1 cellular context compared by ENCODE assay signal in the genomic region with DNA sequence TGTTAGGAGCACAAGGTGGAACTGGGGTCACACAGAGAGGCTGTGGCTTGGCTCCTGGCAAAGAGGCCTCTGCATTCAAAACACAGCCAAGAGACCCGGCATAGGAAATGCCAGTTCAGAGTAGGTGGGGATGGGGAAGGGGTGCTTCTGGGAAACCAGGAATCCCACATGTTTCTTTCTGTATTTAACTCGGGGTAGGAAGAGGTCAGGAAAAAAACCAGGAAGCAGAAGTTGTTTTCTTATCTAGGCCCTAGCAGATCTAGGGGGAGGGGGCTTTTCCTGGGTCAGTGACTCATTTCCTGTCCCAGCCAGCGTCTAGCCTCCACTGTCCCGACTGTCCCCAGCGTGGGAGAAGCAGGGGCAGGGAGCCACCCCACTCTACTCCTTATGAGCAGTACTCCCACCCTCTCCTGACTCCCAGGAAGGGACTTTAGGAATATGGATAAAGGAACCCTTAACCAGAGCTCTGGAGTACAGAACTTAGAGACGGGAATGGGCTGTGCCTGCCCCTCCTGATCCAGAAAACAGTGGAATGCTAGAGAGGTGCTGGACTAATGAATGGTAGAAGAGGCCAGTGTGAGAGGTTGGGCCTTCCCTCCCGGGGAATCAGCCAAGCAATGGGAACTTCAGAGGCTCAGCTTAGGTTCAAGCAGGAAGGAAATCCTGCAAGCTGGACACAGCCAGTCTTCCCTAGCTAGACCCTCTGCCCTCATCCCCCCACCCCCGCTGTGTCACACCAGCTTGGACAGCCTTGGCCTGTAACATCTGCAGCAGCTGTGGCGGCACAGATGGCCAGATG.
TF ChIP-seq lines count a peak whose summit lies in the region.

No MANE protein-coding gene starts in this region.

TF ChIP-seq in HepG2, 621 proteins besides CTCF, POLR2A, EP300 and RAD21 (continued from another document):
- TF ChIP-seq, protein P1, sequence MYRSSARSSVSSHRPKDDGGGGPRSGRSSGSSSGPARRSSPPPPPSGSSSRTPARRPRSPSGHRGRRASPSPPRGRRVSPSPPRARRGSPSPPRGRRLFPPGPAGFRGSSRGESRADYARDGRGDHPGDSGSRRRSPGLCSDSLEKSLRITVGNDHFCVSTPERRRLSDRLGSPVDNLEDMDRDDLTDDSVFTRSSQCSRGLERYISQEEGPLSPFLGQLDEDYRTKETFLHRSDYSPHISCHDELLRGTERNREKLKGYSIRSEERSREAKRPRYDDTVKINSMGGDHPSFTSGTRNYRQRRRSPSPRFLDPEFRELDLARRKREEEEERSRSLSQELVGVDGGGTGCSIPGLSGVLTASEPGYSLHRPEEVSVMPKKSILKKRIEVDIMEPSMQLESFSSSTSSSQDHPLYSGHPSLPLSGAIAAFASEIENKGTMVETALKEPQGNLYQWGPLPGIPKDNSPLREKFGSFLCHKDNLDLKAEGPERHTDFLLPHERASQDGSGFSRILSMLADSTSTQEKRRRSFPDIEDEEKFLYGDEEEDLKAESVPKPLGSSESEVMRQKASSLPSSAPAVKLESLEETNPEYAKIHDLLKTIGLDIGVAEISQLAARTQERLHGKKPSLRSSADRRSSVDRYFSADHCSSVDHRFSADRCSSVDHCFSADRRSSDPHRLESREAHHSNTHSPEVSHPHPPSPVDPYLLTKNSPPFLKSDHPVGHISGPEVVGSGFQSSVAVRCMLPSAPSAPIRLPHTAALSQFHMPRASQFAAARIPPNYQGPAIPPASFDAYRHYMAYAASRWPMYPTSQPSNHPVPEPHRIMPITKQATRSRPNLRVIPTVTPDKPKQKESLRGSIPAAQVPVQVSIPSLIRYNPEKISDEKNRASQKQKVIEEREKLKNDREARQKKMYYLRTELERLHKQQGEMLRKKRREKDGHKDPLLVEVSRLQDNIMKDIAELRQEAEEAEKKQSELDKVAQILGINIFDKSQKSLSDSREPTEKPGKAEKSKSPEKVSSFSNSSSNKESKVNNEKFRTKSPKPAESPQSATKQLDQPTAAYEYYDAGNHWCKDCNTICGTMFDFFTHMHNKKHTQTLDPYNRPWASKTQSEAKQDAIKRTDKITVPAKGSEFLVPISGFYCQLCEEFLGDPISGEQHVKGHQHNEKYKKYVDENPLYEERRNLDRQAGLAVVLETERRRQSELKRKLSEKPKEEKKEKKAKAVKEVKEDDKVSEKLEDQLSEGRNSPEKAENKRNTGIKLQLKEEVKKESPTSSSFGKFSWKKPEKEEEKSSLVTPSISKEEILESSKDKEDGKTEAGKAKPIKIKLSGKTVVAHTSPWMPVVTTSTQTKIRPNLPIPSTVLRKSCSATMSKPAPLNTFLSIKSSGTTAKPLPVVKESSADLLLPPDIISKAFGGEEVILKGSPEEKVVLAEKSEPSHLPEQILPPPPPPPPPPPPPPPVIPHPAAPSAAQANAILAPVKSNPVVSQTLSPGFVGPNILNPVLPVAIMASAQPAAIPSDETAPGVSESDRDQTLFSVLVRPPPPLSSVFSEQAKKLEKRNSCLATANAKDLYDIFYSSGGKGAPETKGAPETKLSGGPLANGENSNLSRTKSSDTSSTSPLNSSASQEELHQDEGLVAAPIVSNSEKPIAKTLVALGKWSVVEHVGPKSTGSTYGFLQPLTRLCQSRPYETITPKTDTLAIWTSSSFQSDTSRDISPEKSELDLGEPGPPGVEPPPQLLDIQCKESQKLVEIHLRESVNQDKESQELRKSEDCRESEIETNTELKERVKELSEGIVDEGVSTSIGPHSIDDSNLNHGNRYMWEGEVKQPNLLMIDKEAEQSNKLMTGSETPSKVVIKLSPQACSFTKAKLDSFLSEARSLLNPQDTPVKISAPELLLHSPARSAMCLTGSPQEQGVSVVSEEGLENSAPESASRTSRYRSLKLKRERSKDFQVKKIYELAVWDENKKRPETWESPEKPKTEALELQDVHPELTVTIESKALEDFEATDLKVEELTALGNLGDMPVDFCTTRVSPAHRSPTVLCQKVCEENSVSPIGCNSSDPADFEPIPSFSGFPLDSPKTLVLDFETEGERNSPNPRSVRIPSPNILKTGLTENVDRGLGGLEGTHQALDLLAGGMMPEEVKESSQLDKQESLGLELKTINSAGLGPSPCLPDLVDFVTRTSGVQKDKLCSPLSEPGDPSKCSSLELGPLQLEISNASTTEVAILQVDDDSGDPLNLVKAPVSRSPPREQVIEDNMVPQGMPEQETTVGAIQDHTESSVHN (CRISPR knock-in tag; IDR thresholded peaks at IDR 0.05): no peak
- no peak for TF ChIP-seq HNF4A (CRISPR knock-in tag; IDR thresholded peaks at IDR 0.05)
- no peak for TF ChIP-seq ZNF878 (CRISPR knock-in tag; IDR thresholded peaks at IDR 0.05)
- peak; percentile 17; the same call in 1 of the 2 replicates for TF ChIP-seq PITX1 (CRISPR knock-in tag; IDR thresholded peaks at IDR 0.05)
- TF ChIP-seq, protein P2, sequence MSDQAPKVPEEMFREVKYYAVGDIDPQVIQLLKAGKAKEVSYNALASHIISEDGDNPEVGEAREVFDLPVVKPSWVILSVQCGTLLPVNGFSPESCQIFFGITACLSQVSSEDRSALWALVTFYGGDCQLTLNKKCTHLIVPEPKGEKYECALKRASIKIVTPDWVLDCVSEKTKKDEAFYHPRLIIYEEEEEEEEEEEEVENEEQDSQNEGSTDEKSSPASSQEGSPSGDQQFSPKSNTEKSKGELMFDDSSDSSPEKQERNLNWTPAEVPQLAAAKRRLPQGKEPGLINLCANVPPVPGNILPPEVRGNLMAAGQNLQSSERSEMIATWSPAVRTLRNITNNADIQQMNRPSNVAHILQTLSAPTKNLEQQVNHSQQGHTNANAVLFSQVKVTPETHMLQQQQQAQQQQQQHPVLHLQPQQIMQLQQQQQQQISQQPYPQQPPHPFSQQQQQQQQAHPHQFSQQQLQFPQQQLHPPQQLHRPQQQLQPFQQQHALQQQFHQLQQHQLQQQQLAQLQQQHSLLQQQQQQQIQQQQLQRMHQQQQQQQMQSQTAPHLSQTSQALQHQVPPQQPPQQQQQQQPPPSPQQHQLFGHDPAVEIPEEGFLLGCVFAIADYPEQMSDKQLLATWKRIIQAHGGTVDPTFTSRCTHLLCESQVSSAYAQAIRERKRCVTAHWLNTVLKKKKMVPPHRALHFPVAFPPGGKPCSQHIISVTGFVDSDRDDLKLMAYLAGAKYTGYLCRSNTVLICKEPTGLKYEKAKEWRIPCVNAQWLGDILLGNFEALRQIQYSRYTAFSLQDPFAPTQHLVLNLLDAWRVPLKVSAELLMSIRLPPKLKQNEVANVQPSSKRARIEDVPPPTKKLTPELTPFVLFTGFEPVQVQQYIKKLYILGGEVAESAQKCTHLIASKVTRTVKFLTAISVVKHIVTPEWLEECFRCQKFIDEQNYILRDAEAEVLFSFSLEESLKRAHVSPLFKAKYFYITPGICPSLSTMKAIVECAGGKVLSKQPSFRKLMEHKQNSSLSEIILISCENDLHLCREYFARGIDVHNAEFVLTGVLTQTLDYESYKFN (CRISPR knock-in tag; conservative IDR thresholded peaks at IDR 0.05): peak; percentile 59
- peak; percentile 95 for TF ChIP-seq ZBTB42 (CRISPR knock-in tag; IDR thresholded peaks at IDR 0.05)
- TF ChIP-seq, protein P3, sequence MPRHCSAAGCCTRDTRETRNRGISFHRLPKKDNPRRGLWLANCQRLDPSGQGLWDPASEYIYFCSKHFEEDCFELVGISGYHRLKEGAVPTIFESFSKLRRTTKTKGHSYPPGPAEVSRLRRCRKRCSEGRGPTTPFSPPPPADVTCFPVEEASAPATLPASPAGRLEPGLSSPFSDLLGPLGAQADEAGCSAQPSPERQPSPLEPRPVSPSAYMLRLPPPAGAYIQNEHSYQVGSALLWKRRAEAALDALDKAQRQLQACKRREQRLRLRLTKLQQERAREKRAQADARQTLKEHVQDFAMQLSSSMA (CRISPR knock-in tag; IDR thresholded peaks at IDR 0.05): no peak
- peak; percentile 51 for TF ChIP-seq ZNF781 (CRISPR knock-in tag; IDR thresholded peaks at IDR 0.05; ENCODE audit: borderline replicate concordance, not compliant biosample characterization)
- TF ChIP-seq, protein P4, sequence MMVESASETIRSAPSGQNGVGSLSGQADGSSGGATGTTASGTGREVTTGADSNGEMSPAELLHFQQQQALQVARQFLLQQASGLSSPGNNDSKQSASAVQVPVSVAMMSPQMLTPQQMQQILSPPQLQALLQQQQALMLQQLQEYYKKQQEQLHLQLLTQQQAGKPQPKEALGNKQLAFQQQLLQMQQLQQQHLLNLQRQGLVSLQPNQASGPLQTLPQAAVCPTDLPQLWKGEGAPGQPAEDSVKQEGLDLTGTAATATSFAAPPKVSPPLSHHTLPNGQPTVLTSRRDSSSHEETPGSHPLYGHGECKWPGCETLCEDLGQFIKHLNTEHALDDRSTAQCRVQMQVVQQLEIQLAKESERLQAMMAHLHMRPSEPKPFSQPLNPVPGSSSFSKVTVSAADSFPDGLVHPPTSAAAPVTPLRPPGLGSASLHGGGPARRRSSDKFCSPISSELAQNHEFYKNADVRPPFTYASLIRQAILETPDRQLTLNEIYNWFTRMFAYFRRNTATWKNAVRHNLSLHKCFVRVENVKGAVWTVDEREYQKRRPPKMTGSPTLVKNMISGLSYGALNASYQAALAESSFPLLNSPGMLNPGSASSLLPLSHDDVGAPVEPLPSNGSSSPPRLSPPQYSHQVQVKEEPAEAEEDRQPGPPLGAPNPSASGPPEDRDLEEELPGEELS (CRISPR knock-in tag; IDR thresholded peaks at IDR 0.05): 0 out of 2 replicates have a peak, but pooled peaks have one; percentile 4
- TF ChIP-seq ZNF619 (CRISPR knock-in tag; IDR thresholded peaks at IDR 0.05): no peak
- TF ChIP-seq RARA (CRISPR knock-in tag; IDR thresholded peaks at IDR 0.05): peak; percentile 60
- peak; percentile 62 for TF ChIP-seq SAP130 (CRISPR knock-in tag; IDR thresholded peaks at IDR 0.05; ENCODE audit: low read depth)
- no peak for TF ChIP-seq ZNF331 (CRISPR knock-in tag; IDR thresholded peaks at IDR 0.05)
- peak; percentile 65; the same call in 1 of the 2 replicates for TF ChIP-seq ZKSCAN8 (CRISPR knock-in tag; IDR thresholded peaks at IDR 0.05; ENCODE audit: borderline replicate concordance)
TF ChIP-seq in HepG2: peak in this region for 62.
